7 cellular contexts compared by ENCODE assay signal in the genomic region with DNA sequence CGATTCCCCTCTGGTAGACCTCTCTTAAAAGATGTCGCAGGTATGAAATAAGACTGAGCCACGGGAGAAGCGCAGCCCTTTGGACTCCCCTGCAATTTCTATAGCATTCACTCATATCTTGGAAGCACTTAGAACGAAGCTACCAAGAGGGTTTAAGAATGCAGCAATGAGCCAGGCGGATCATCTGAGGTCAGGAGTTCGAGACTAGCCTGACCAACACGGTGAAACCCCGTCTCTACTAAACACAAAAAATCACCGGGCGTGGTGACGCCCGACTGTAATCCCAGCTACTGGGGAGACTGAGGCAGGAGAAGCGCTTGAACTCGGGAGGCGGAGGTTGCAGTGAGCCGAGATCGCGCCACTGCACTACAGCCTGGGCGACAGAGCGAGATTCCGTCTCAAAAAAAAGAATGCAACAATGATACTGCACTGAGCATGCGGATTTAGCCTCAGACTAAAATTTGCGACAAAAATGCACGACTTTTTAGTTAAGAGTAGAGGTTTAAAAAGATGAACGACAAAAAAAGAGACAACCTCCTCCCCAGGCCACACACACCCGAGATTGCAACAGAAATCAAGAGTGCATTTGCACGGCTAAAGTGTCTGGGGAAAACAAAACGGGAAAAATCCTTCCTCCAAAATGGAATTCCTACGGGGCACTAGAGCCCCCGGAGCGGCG. TPM values are rescaled to one million over a fixed set of nuclear protein-coding genes. Genes with fewer than 3 reads are reported as not detected.
DNase-seq lines count a peak whose midpoint lies in the region; ATAC-seq, FAIRE-seq and TF ChIP-seq lines count a peak whose summit lies in the region.

No MANE protein-coding gene starts in this region.

- peak overlapping the region; percentile 95 for H3K4me3 ChIP-seq in HUES6 (ENCODE audit: low read depth, low read length)
- peak overlapping the region; percentile 62 to 98 (median 79) for H3K4me3 ChIP-seq in pancreas

- DNase-seq in activated CD4-positive, alpha-beta memory T cell treated with anti-CD3 and anti-CD28 coated beads for 36 hours, result peak; percentile 49
- peak; percentile 23 for DNase-seq in fibroblast of peridontal ligament (ENCODE audit: extremely low read depth)
- no peak for DNase-seq in pancreas
- no peak for DNase-seq in H4 (ENCODE audit: low spot score)

- peaks cover 27% of the 10 kb centered on the region for H3K36me3 Mint-ChIP-seq in activated CD4-positive, alpha-beta memory T cell treated with anti-CD3 and anti-CD28 coated beads for 36 hours

- ATAC-seq in pancreas (peak in 3 of 4 donors; percentile 21 to 39 (median 27)), HG03469 (IDR thresholded peaks at IDR 0.05; ENCODE audit: unreplicated experiment) (no peak), HG03460 (IDR thresholded peaks at IDR 0.05; ENCODE audit: unreplicated experiment) (no peak)

- intact Hi-C loops in activated CD4-positive, alpha-beta memory T cell treated with anti-CD3 and anti-CD28 coated beads for 36 hours (cut with micrococcal nuclease), result loop anchor here (1.0 to 5.0 kb wide), 4 partner anchors 33 to 374 kb away; a partner anchor contains a TSS
- intact Hi-C loops in pancreas (cut with DNase I), result no loop called here

- no peak for FAIRE-seq in pancreas (lab: Jason Lieb, UNC)

- H3K9ac ChIP-seq in HUES6 (ENCODE audit: low read length), result peak overlapping the region; percentile 100

- H3K9me3 ChIP-seq in HUES6 (ENCODE audit: control insufficient read depth, insufficient read depth, low read depth, low read length), result no peaks in the 10 kb centered on the region
- no peaks in the 10 kb centered on the region for H3K9me3 ChIP-seq in pancreas

- 0 to 1% methylated on average over 33 of the region's 33 CpGs for WGBS in pancreas, 2 donors

- peak overlapping the region; percentile 94 for H3K27ac Mint-ChIP-seq in activated CD4-positive, alpha-beta memory T cell treated with anti-CD3 and anti-CD28 coated beads for 36 hours

- no peak for TF ChIP-seq CTCF in pancreas (IDR thresholded peaks at IDR 0.05)

- CTCF ChIA-PET in activated CD4-positive, alpha-beta memory T cell treated with anti-CD3 and anti-CD28 coated beads for 36 hours (lab: Charles Lee), result interaction anchor here (1.0 to 2.2 kb wide), 3 partner anchors 23 to 287 kb away, joined by 3 to 7 read pairs (median 5); no protein-coding TSS in a partner anchor

- no peaks in the 10 kb centered on the region for H3K27me3 Mint-ChIP-seq in activated CD4-positive, alpha-beta memory T cell treated with anti-CD3 and anti-CD28 coated beads for 36 hours

- H3K27ac ChIP-seq in HUES6 (ENCODE audit: low read depth, low read length), result peak overlapping the region; percentile 96
- H3K27ac ChIP-seq in pancreas, result peak overlapping the region; percentile 63 to 74 (median 66)

- H3K4me1 ChIP-seq in HUES6 (ENCODE audit: control insufficient read depth, insufficient read depth, low read length) (peaks cover 14% of the 10 kb centered on the region; the same call in 1 of the 2 replicates), pancreas (peaks cover 0 to 7% (median 6%) of the 10 kb centered on the region in 3 donors)

- H3K27me3 ChIP-seq in HUES6 (ENCODE audit: control insufficient read depth, insufficient read depth, low read length), result no peaks in the 10 kb centered on the region
- H3K27me3 ChIP-seq in pancreas, result no peaks in the 10 kb centered on the region

- peaks cover 47% of the 10 kb centered on the region for H3K4me1 Mint-ChIP-seq in activated CD4-positive, alpha-beta memory T cell treated with anti-CD3 and anti-CD28 coated beads for 36 hours (ENCODE audit: low read depth)

- POLR2A ChIA-PET in activated CD4-positive, alpha-beta memory T cell treated with anti-CD3 and anti-CD28 coated beads for 36 hours (lab: Charles Lee), result interaction anchor here (0.6 to 2.2 kb wide), 7 partner anchors 11 to 627 kb away, joined by 3 to 16 read pairs (median 5); a partner anchor contains a TSS

- H3K36me3 ChIP-seq in HUES6 (ENCODE audit: control insufficient read depth, insufficient read depth, low read length), result peaks cover 53% of the 10 kb centered on the region
- H3K36me3 ChIP-seq in pancreas, result no peaks in the 10 kb centered on the region

- no peaks in the 10 kb centered on the region for H3K9me3 Mint-ChIP-seq in activated CD4-positive, alpha-beta memory T cell treated with anti-CD3 and anti-CD28 coated beads for 36 hours

- peak overlapping the region; percentile 86 for H3K4me3 Mint-ChIP-seq in activated CD4-positive, alpha-beta memory T cell treated with anti-CD3 and anti-CD28 coated beads for 36 hours

RNA-seq across cellular contexts. Expression of a gene that starts 0.7 kb away (rescaled TPM):
- total RNA-seq in activated CD4-positive, alpha-beta memory T cell treated with anti-CD3 and anti-CD28 coated beads for 36 hours, result 100 to 1,000 TPM; 127 to 142 TPM
- 100 to 1,000 TPM in 2 of 6 donors, 10 to 100 TPM in 4; 53.8 to 106 (median 91.9) TPM for total RNA-seq in pancreas
- polyA plus RNA-seq in pancreas, result 10 to 100 TPM; 37.7 to 52.9 TPM
- total RNA-seq in H4 (2014; rRNA removed; shearing (Covaris generic)), result 48.1 and 69.7 TPM in 2 replicates

RNA-seq across cellular contexts. Expression of a gene that starts 33.1 kb away (rescaled TPM):
- total RNA-seq in activated CD4-positive, alpha-beta memory T cell treated with anti-CD3 and anti-CD28 coated beads for 36 hours, result 100 to 1,000 TPM; 108 to 120 TPM
- total RNA-seq in pancreas, result 10 to 100 TPM; 13.5 to 33.9 (median 23.4) TPM
- 10 to 100 TPM; 43.2 to 45.1 TPM for polyA plus RNA-seq in pancreas
- 43.4 and 76.4 TPM in 2 replicates for total RNA-seq in H4 (2014; rRNA removed; shearing (Covaris generic))

Comparison
In these comparisons a context has a peak if more than half of its experiments do, and no peak if none do; other contexts are left out.
1. DNase-seq: peak in activated CD4-positive, alpha-beta memory T cell treated with anti-CD3 and anti-CD28 coated beads for 36 hours (single experiment) and fibroblast of peridontal ligament (single experiment); none in pancreas (0 of 6) and H4 (single experiment).
2. ATAC-seq: peak in pancreas (3 of 4); none in HG03469 (single experiment) and HG03460 (single experiment).